In genomic region chr12:57134949-57135348, GRCh38 we compare ENCODE assay signal across 1 cellular context.
TF ChIP-seq lines count a peak whose summit lies in the region.

No MANE protein-coding gene starts in this region.

TF ChIP-seq in WTC11, 78 proteins besides CTCF, POLR2A, EP300 and RAD21 (continued from another document):
- TF ChIP-seq PRDM15 (CRISPR knock-in tag; IDR thresholded peaks at IDR 0.05) (no peak), TP53 (CRISPR knock-in tag; IDR thresholded peaks at IDR 0.05) (no peak), CREM (CRISPR knock-in tag; IDR thresholded peaks at IDR 0.05) (no peak), OVOL2 (CRISPR knock-in tag; IDR thresholded peaks at IDR 0.05; ENCODE audit: borderline replicate concordance) (no peak), GABPB1 (CRISPR knock-in tag; IDR thresholded peaks at IDR 0.05) (no peak), E2F5 (CRISPR knock-in tag; IDR thresholded peaks at IDR 0.05) (no peak), ZNF281 (CRISPR knock-in tag; IDR thresholded peaks at IDR 0.05) (no peak), TEAD1 (CRISPR knock-in tag; IDR thresholded peaks at IDR 0.05) (no peak), NR3C1 (CRISPR knock-in tag; conservative IDR thresholded peaks at IDR 0.05; ENCODE audit: low read depth) (no peak), NR1H2 (CRISPR knock-in tag; IDR thresholded peaks at IDR 0.05) (no peak), ZNF532 (CRISPR knock-in tag; IDR thresholded peaks at IDR 0.05; ENCODE audit: borderline replicate concordance) (no peak), ZNF219 (CRISPR knock-in tag; IDR thresholded peaks at IDR 0.05; ENCODE audit: borderline replicate concordance) (no peak)
